16 cellular contexts compared by ENCODE assay signal in genomic region chr4:183107891-183108459, GRCh38.
"Had no signal": no experiment of that assay in that cellular context is flagged by ENCODE, and none has a peak within 500 bp of the region (broad histone marks: within the 10 kb centered on the region; RNA-seq: fewer than 3 reads in every experiment).

No MANE protein-coding gene starts in this region.

- ATAC-seq: gastroesophageal sphincter; stimulated activated naive CD8-positive, alpha-beta T cell treated with anti-CD3 and anti-CD28 coated beads, Interleukin-15, Interleukin-2, amounts not matched to agents 100 U/mL and 50 U/mL, for 24 hours; upper lobe of right lung had no signal

- H3K4me1 ChIP-seq: suprapubic skin had no signal

- H3K4me3 ChIP-seq: dorsolateral prefrontal cortex, gastroesophageal sphincter, left ventricle myocardium inferior, suprapubic skin, upper lobe of right lung had no signal

- FAIRE-seq: endometrium had no signal

- H3K9me3 ChIP-seq: gastroesophageal sphincter, left ventricle myocardium inferior, suprapubic skin, upper lobe of right lung had no signal

- DNase-seq: activated CD4-positive, alpha-beta memory T cell treated with anti-CD3 and anti-CD28 coated beads for 36 hours; activated gamma-delta T cell treated with Interleukin-2 at 50 U/mL for 16 hours; activated naive CD8-positive, alpha-beta T cell treated with anti-CD3 and anti-CD28 coated beads, Interleukin-2, amount 10 ng/mL, durations not matched to agents 7 days and 5 days; activated T-cell treated with anti-CD3 and anti-CD28 coated beads, Interleukin-2, amount 50 U/mL, for 48 hours; anterior cingulate cortex; dorsolateral prefrontal cortex; islet precursor cell; left ventricle myocardium inferior; mesenchymal stem cell; stimulated activated CD4-positive, alpha-beta T cell treated with anti-CD3 and anti-CD28 coated beads, Interleukin-12 subunit alpha, Interleukin-12 subunit beta, amount 100 ng/mL, for 4 hours; stimulated activated CD4-positive, alpha-beta T cell treated with anti-CD3 and anti-CD28 coated beads, Interleukin-2, amount 100 ng/mL, for 48 hours; stimulated activated naive CD8-positive, alpha-beta T cell treated with anti-CD3 and anti-CD28 coated beads, Interleukin-15, Interleukin-2, amounts not matched to agents 100 U/mL and 50 U/mL, for 24 hours; upper lobe of right lung had no signal

- H3K27ac ChIP-seq: dorsolateral prefrontal cortex, gastroesophageal sphincter, left ventricle myocardium inferior, suprapubic skin, upper lobe of right lung had no signal

- H3K36me3 ChIP-seq: gastroesophageal sphincter, left ventricle myocardium inferior, suprapubic skin, upper lobe of right lung had no signal

- H3K27me3 ChIP-seq: dorsolateral prefrontal cortex, gastroesophageal sphincter, suprapubic skin, upper lobe of right lung had no signal
